ENCODE assay signal across 9 cellular contexts in the genomic region with DNA sequence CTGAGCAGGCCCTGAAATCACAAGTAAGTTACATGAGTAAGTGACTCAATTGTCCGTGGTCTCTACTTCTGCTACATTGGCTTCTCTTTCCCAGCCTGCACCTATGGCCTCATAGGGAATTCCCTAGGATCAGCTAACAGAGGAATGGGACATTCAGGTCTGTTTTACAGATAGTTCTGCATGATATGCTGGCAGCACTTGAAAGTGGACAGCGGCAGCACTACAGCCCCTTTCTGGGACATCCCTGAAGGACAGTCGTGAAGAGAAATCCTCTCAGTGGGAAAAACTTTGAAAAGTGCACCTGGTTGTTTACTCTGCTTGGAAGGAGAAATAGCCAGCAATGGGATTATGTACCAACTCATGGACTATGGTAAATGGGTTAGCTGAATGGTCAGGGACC.
"Had no signal": no experiment of that assay in that cellular context is flagged by ENCODE, and none has a peak within 500 bp of the region (broad histone marks: within the 10 kb centered on the region; RNA-seq: fewer than 3 reads in every experiment).

No MANE protein-coding gene starts in this region.

- H3K9me3 Mint-ChIP-seq: H9, HFFc6 had no signal

- H3K4me1 Mint-ChIP-seq: IgD-negative memory B cell had no signal

- DNase-seq: GM23248, H9, HCEC 1CT, HFFc6, KG1 had no signal

- H2AFZ ChIP-seq: GM23248 had no signal

- H3K9ac ChIP-seq: GM23248 had no signal

- ATAC-seq: HepG2, K562 had no signal

- H3K4me3 Mint-ChIP-seq: H9, HFFc6, IgD-negative memory B cell had no signal

- H3K36me3 Mint-ChIP-seq: IgD-negative memory B cell had no signal

- H3K27ac Mint-ChIP-seq: H9, HFFc6, IgD-negative memory B cell had no signal

- H3K27me3 Mint-ChIP-seq: IgD-negative memory B cell had no signal

- H3K4me3 ChIP-seq: GM23248, K562 had no signal

- H3K27ac ChIP-seq: GM23248, HL-60 had no signal
